21 cellular contexts compared by ENCODE assay signal in the genomic region with DNA sequence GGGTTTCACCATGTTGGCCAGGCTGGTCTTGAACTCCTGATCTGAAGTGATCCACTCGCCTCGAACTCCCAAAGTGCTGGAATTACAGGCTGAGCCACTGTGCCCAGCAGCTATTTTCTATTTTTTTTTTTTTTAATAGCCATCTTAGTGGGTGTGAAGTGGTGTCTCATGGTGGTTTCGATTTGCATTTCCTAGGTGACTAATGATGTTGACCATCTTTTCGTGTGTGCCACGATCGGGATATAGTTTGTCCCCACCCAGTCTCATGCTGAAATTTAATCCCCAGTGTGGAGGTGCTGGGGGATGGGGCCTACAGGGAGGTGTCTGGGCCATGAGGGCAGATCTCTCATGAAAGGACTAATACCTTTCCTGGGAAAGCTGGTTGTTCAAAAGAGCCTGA. TPM values are rescaled to one million over a fixed set of nuclear protein-coding genes. Genes with fewer than 3 reads are reported as not detected.
"Had no signal": no experiment of that assay in that cellular context is flagged by ENCODE, and none has a peak within 500 bp of the region (broad histone marks: within the 10 kb centered on the region; RNA-seq: fewer than 3 reads in every experiment).

No MANE protein-coding gene starts in this region.

- H3K4me3 ChIP-seq: right atrium auricular region, skin epidermis, transverse colon had no signal

- DNase-seq: activated CD4-positive, alpha-beta T cell treated with anti-CD3 and anti-CD28 coated beads, Interleukin-2, amount 50 U/mL, for 4 hours; activated CD4-positive, CD25-positive, alpha-beta regulatory T cell treated with anti-CD3 and anti-CD28 coated beads, Interleukin-2, amount 50 U/mL, for 72 hours; activated naive CD4-positive, alpha-beta T cell treated with Interleukin-2 at 50 U/mL for 16 hours; activated naive CD8-positive, alpha-beta T cell treated with anti-CD3 and anti-CD28 coated beads, Interleukin-2, amount 50 U/mL, for 24 hours; activated T-cell treated with anti-CD3 and anti-CD28 coated beads for 4 hours; aorta; dermis blood vessel endothelial cell; effector memory CD8-positive, alpha-beta T cell; foreskin melanocyte; mesendoderm; stimulated activated CD4-positive, alpha-beta T cell treated with anti-CD3 and anti-CD28 coated beads, Interleukin-15, amount 100 ng/mL, for 24 hours; stimulated activated CD4-positive, alpha-beta T cell treated with anti-CD3 and anti-CD28 coated beads, Interleukin-4, amount 100 ng/mL, for 4 hours; stimulated activated CD8-positive, alpha-beta memory T cell treated with anti-CD3 and anti-CD28 coated beads, Interleukin-4, amount 100 ng/mL, for 48 hours; stimulated activated naive CD8-positive, alpha-beta T cell treated with anti-CD3 and anti-CD28 coated beads, Interleukin-15, Interleukin-2, amounts not matched to agents 100 U/mL and 50 U/mL, for 24 hours; transverse colon had no signal

RNA-seq across cellular contexts. Expression of gene MUC13, which starts 41.8 kb away (rescaled TPM):
- total RNA-seq: chondrocyte, dermis blood vessel endothelial cell, lower leg skin, omental fat pad, progenitor cell of endocrine pancreas, right atrium auricular region had no signal
